ENCODE assay signal across 22 cellular contexts in genomic region chr20:63343460-63344150, GRCh38. TPM values are rescaled to one million over a fixed set of nuclear protein-coding genes. Genes with fewer than 3 reads are reported as not detected.
"Had no signal": no experiment of that assay in that cellular context is flagged by ENCODE, and none has a peak within 500 bp of the region (broad histone marks: within the 10 kb centered on the region; RNA-seq: fewer than 3 reads in every experiment).

No MANE protein-coding gene starts in this region.

- DNase-seq: activated CD4-positive, alpha-beta memory T cell treated with anti-CD3 and anti-CD28 coated beads, Interleukin-2, amount 10 ng/mL, durations not matched to agents 7 days and 5 days; activated CD4-positive, alpha-beta T cell treated with anti-CD3 and anti-CD28 coated beads, Interleukin-2, amount 10 ng/mL, durations not matched to agents 24 days and 14 days; activated effector memory CD4-positive, alpha-beta T cell treated with Interleukin-2 at 50 U/mL for 16 hours; activated naive CD4-positive, alpha-beta T cell treated with anti-CD3 and anti-CD28 coated beads for 36 hours; activated naive CD8-positive, alpha-beta T cell treated with anti-CD3 and anti-CD28 coated beads, Interleukin-2, amount 10 ng/mL, durations not matched to agents 7 days and 5 days; activated T-cell treated with anti-CD3 and anti-CD28 coated beads, Interleukin-2, amount 50 U/mL, for 72 hours; amniotic stem cell; hippocampal formation; left colon; lower lobe of right lung; mesendoderm; stimulated activated CD4-positive, alpha-beta T cell treated with anti-CD3 and anti-CD28 coated beads, Interleukin-1b, Interleukin-23, amount 100 ng/mL, for 48 hours; T-helper 17 cell; tibial artery had no signal

- H3K4me1 ChIP-seq: prostate gland had no signal

- H3K27ac ChIP-seq: coronary artery, esophagus muscularis mucosa, lower lobe of right lung, prostate gland, tibial artery, VCaP had no signal

- H3K36me3 ChIP-seq: esophagus muscularis mucosa, lower lobe of right lung, prostate gland, tibial artery had no signal

- H3K4me3 ChIP-seq: coronary artery, esophagus muscularis mucosa, lower lobe of right lung, mucosa of descending colon, prostate gland, tibial artery had no signal

- H3K9me3 ChIP-seq: esophagus muscularis mucosa, lower lobe of right lung, mucosa of descending colon, prostate gland, tibial artery had no signal

- FAIRE-seq: frontal cortex had no signal

RNA-seq across cellular contexts. Expression of gene CHRNA4, which starts 17.5 kb away (rescaled TPM):
- total RNA-seq: activated CD4-positive, alpha-beta memory T cell treated with anti-CD3 and anti-CD28 coated beads, Interleukin-2, amount 10 ng/mL, durations not matched to agents 7 days and 5 days; activated CD4-positive, alpha-beta T cell treated with anti-CD3 and anti-CD28 coated beads, Interleukin-2, amount 10 ng/mL, durations not matched to agents 24 days and 14 days; activated naive CD4-positive, alpha-beta T cell treated with anti-CD3 and anti-CD28 coated beads for 36 hours; activated naive CD8-positive, alpha-beta T cell treated with anti-CD3 and anti-CD28 coated beads, Interleukin-2, amount 10 ng/mL, durations not matched to agents 7 days and 5 days; activated T-cell treated with anti-CD3 and anti-CD28 coated beads, Interleukin-2, amount 50 U/mL, for 72 hours; esophagus muscularis mucosa; left colon; lower lobe of right lung; mucosa of descending colon; osteoblast; T-helper 17 cell; ureter had no signal

RNA-seq across cellular contexts. Expression of gene COL20A1, which starts 50.6 kb away (rescaled TPM):
- total RNA-seq: activated CD4-positive, alpha-beta memory T cell treated with anti-CD3 and anti-CD28 coated beads, Interleukin-2, amount 10 ng/mL, durations not matched to agents 7 days and 5 days; activated CD4-positive, alpha-beta T cell treated with anti-CD3 and anti-CD28 coated beads, Interleukin-2, amount 10 ng/mL, durations not matched to agents 24 days and 14 days; left colon; lower lobe of right lung; mucosa of descending colon; osteoblast; ureter had no signal
